In genomic region chr6:33602180-33602579, GRCh38 we compare ENCODE assay signal across 17 cellular contexts.
"Had no signal": no experiment of that assay in that cellular context is flagged by ENCODE, and none has a peak within 500 bp of the region (broad histone marks: within the 10 kb centered on the region; RNA-seq: fewer than 3 reads in every experiment).

No MANE protein-coding gene starts in this region.

- DNase-seq: colonic mucosa; dermis blood vessel endothelial cell; foreskin keratinocyte; head of caudate nucleus; kidney; left colon; mammary epithelial cell; stimulated activated CD4-positive, alpha-beta T cell treated with anti-CD3 and anti-CD28 coated beads, Interleukin-2, amount 100 ng/mL, for 48 hours; stimulated activated naive CD4-positive, alpha-beta T cell treated with Interleukin-2 at 50 U/mL for 16 hours; upper lobe of left lung; uterus had no signal

- H3K4me2 ChIP-seq: hepatocyte, smooth muscle cell had no signal

- H2AFZ ChIP-seq: hepatocyte had no signal

- H3K4me1 Mint-ChIP-seq: mesothelial cell of epicardium had no signal

- H3K9me3 Mint-ChIP-seq: natural killer cell treated with Interleukin-12 subunit alpha and Interleukin-12 subunit beta and Interleukin-15 and Interleukin-18, amount 100 ng/mL, for 72 hours had no signal

- H3K79me2 ChIP-seq: hepatocyte had no signal

- H3K9me3 ChIP-seq: colonic mucosa, upper lobe of left lung had no signal

- H3K27ac Mint-ChIP-seq: mesothelial cell of epicardium; natural killer cell treated with Interleukin-12 subunit alpha and Interleukin-12 subunit beta and Interleukin-15 and Interleukin-18, amount 100 ng/mL, for 72 hours had no signal

- H3K27ac ChIP-seq: colonic mucosa, foreskin keratinocyte, hepatocyte, tibial artery, upper lobe of left lung, uterus had no signal

- H3K4me3 ChIP-seq: colonic mucosa, hepatocyte, smooth muscle cell, tibial artery, upper lobe of left lung, uterus had no signal

- FAIRE-seq: endothelial cell of umbilical vein, kidney had no signal

- ATAC-seq: foreskin keratinocyte; left colon; natural killer cell treated with Interleukin-12 subunit alpha and Interleukin-12 subunit beta and Interleukin-15 and Interleukin-18, amount 100 ng/mL, for 72 hours had no signal

- H3K4me1 ChIP-seq: colonic mucosa, foreskin keratinocyte, tibial artery, uterus had no signal

- H3K36me3 Mint-ChIP-seq: mesothelial cell of epicardium; natural killer cell treated with Interleukin-12 subunit alpha and Interleukin-12 subunit beta and Interleukin-15 and Interleukin-18, amount 100 ng/mL, for 72 hours had no signal

- H3K4me3 Mint-ChIP-seq: mesothelial cell of epicardium; natural killer cell treated with Interleukin-12 subunit alpha and Interleukin-12 subunit beta and Interleukin-15 and Interleukin-18, amount 100 ng/mL, for 72 hours had no signal

- H3K27me3 ChIP-seq: colonic mucosa, foreskin keratinocyte, hepatocyte, upper lobe of left lung, uterus had no signal

- H3K36me3 ChIP-seq: colonic mucosa, tibial artery, upper lobe of left lung, uterus had no signal
